In genomic region chr11:48079602-48080001, GRCh38 we compare ENCODE assay signal across 19 cellular contexts.
DNase-seq lines count a peak whose midpoint lies in the region; ATAC-seq lines count a peak whose summit lies in the region.
"Had no signal": no experiment of that assay in that cellular context is flagged by ENCODE, and none has a peak within 500 bp of the region (broad histone marks: within the 10 kb centered on the region; RNA-seq: fewer than 3 reads in every experiment).

No MANE protein-coding gene starts in this region.

- H3K4me1 ChIP-seq in CD4-positive, CD25-positive, alpha-beta regulatory T cell (ENCODE audit: control insufficient read depth, insufficient read depth, low read length, poor library complexity, severe bottlenecking) = peaks cover 27% of the 10 kb centered on the region
- peaks cover 72% of the 10 kb centered on the region for H3K4me1 ChIP-seq in Karpas-422 (ENCODE audit: low read length)
- peaks cover 11 to 15% of the 10 kb centered on the region in 2 donors for H3K4me1 ChIP-seq in neuronal stem cell (ENCODE audit: control insufficient read depth in 2 of 2, insufficient read depth in 1 of 2, low read depth in 1 of 2, low read length in 2 of 2)
- H3K4me1 ChIP-seq in GM23248 (ENCODE audit: insufficient read depth) = peaks cover 14% of the 10 kb centered on the region

- ATAC-seq in CD4-positive, CD25-positive, alpha-beta regulatory T cell (ENCODE audit: low read depth in 2 of 2) = no peak
- ATAC-seq in GM18868 (IDR thresholded peaks at IDR 0.05; ENCODE audit: unreplicated experiment) = no peak
- ATAC-seq: K562 had no signal

- peaks cover 36% of the 10 kb centered on the region for H3K36me3 Mint-ChIP-seq in CD4-positive, CD25-positive, alpha-beta regulatory T cell
- H3K36me3 Mint-ChIP-seq in immature natural killer cell = peaks cover 9 to 10% (median 9%) of the 10 kb centered on the region in 3 donors

- no peaks in the 10 kb centered on the region for H4K20me1 ChIP-seq in Karpas-422 (ENCODE audit: insufficient read depth, low read depth, low read length)
- H4K20me1 ChIP-seq in GM23248 (ENCODE audit: insufficient read depth) = no peaks in the 10 kb centered on the region

- H3F3A ChIP-seq in GM23248 (ENCODE audit: insufficient read depth) = peaks cover 23% of the 10 kb centered on the region

- H3K27ac ChIP-seq in CD4-positive, CD25-positive, alpha-beta regulatory T cell (ENCODE audit: insufficient read depth, low read length, poor library complexity, severe bottlenecking) = no peak overlapping the region
- peak overlapping the region; percentile 93 for H3K27ac ChIP-seq in Karpas-422 (ENCODE audit: low read length)
- H3K27ac ChIP-seq in neuronal stem cell (replicated peaks; ENCODE audit: low read length) = peak overlapping the region; percentile 1
- H3K27ac ChIP-seq in GM23248 = no peak overlapping the region
- H3K27ac ChIP-seq: SJSA1 had no signal

- H3K4ac ChIP-seq in neuronal stem cell (ENCODE audit: low read length) = no peak overlapping the region

- no peaks in the 10 kb centered on the region for H3K9me2 ChIP-seq in Karpas-422 (replicated peaks; ENCODE audit: insufficient read depth, low read length)
- H3K9me2 ChIP-seq in GM23248 (ENCODE audit: insufficient read depth) = no peaks in the 10 kb centered on the region

- no peak overlapping the region for H4K91ac ChIP-seq in neuronal stem cell (ENCODE audit: low read depth, low read length, poor library complexity)

- no peak overlapping the region for H3K23ac ChIP-seq in neuronal stem cell (ENCODE audit: low read depth, low read length, poor library complexity)

- H3K79me2 ChIP-seq in Karpas-422 (ENCODE audit: low read length) (peaks cover 98% of the 10 kb centered on the region), GM23248 (ENCODE audit: insufficient read depth) (peaks cover 71% of the 10 kb centered on the region)

- H3K27ac Mint-ChIP-seq in CD4-positive, CD25-positive, alpha-beta regulatory T cell = peak overlapping the region in 2 of 3 donors; percentile 78 to 86
- H3K27ac Mint-ChIP-seq in immature natural killer cell = peak overlapping the region; percentile 5 to 79 (median 49)
- H3K27ac Mint-ChIP-seq: activated CD4-positive, alpha-beta T cell treated with anti-CD3 and anti-CD28 coated beads, Interleukin-2, amount 10 ng/mL, durations not matched to agents 7 days and 5 days; activated naive CD8-positive, alpha-beta T cell; CD4-positive, alpha-beta T cell had no signal

- H3K9ac ChIP-seq in Karpas-422 (ENCODE audit: low read length) (no peak overlapping the region), neuronal stem cell (ENCODE audit: low read depth, low read length, poor library complexity) (no peak overlapping the region), GM23248 (no peak overlapping the region)

- peaks cover 18 to 75% (median 58%) of the 10 kb centered on the region in 4 donors for H3K4me1 Mint-ChIP-seq in CD4-positive, CD25-positive, alpha-beta regulatory T cell
- H3K4me1 Mint-ChIP-seq in immature natural killer cell = peaks cover 69 to 90% of the 10 kb centered on the region in 2 donors

- H3K4me2 ChIP-seq in Karpas-422 (ENCODE audit: low read depth, low read length, poor library complexity, severe bottlenecking) (no peak overlapping the region), neuronal stem cell (ENCODE audit: insufficient read depth, low read length, poor library complexity, severe bottlenecking) (no peak overlapping the region), GM23248 (ENCODE audit: unreplicated experiment) (no peak overlapping the region)

- H3K9me3 ChIP-seq in CD4-positive, CD25-positive, alpha-beta regulatory T cell (ENCODE audit: control insufficient read depth in 2 of 2, low read length in 2 of 2) = no peaks in the 10 kb centered on the region
- H3K9me3 ChIP-seq in Karpas-422 (ENCODE audit: low read length) (no peaks in the 10 kb centered on the region), neuronal stem cell (replicated peaks in 1 of 2; ENCODE audit: control insufficient read depth in 2 of 2, insufficient read depth in 1 of 2, low read depth in 1 of 2, low read length in 2 of 2) (no peaks in the 10 kb centered on the region), GM23248 (ENCODE audit: low read depth) (no peaks in the 10 kb centered on the region)
- H3K9me3 ChIP-seq: MG63, SJSA1 had no signal

- no peak overlapping the region for H4K8ac ChIP-seq in neuronal stem cell (ENCODE audit: low read depth, low read length)

- H3K27me3 ChIP-seq in CD4-positive, CD25-positive, alpha-beta regulatory T cell (ENCODE audit: control insufficient read depth, insufficient read depth, low read length) = no peaks in the 10 kb centered on the region
- H3K27me3 ChIP-seq in Karpas-422 (ENCODE audit: low read length) (no peaks in the 10 kb centered on the region), neuronal stem cell (ENCODE audit: control insufficient read depth in 3 of 3, insufficient read depth in 3 of 3, low read depth in 1 of 3, low read length in 3 of 3) (no peaks in the 10 kb centered on the region), GM23248 (replicated peaks; ENCODE audit: insufficient read depth) (no peaks in the 10 kb centered on the region)
- H3K27me3 ChIP-seq: MG63, SJSA1 had no signal

- no peak overlapping the region for H3K18ac ChIP-seq in neuronal stem cell (ENCODE audit: low read length)

- H2AK5ac ChIP-seq in neuronal stem cell (ENCODE audit: low read depth, low read length) = no peak overlapping the region

- no peak overlapping the region for H2BK12ac ChIP-seq in neuronal stem cell (ENCODE audit: low read length)

- peaks cover 5% of the 10 kb centered on the region for H3K79me1 ChIP-seq in neuronal stem cell (ENCODE audit: low read depth, low read length)

- H3K27me3 Mint-ChIP-seq in CD4-positive, CD25-positive, alpha-beta regulatory T cell = no peaks in the 10 kb centered on the region
- peaks cover 2 to 14% (median 4%) of the 10 kb centered on the region in 3 donors for H3K27me3 Mint-ChIP-seq in immature natural killer cell (ENCODE audit: low read depth in 3 of 3)
- H3K27me3 Mint-ChIP-seq: activated CD4-positive, alpha-beta T cell treated with anti-CD3 and anti-CD28 coated beads, Interleukin-2, amount 10 ng/mL, durations not matched to agents 7 days and 5 days; activated naive CD8-positive, alpha-beta T cell; CD4-positive, alpha-beta T cell had no signal

- no peak overlapping the region for H3K4me3 ChIP-seq in CD4-positive, CD25-positive, alpha-beta regulatory T cell (ENCODE audit: low read depth, low read length)
- H3K4me3 ChIP-seq in Karpas-422 (ENCODE audit: low read length) (no peak overlapping the region), neuronal stem cell (ENCODE audit: low read length in 2 of 2) (no peak overlapping the region), GM23248 (no peak overlapping the region)
- H3K4me3 ChIP-seq: K562, MG63, SJSA1, skin epidermis had no signal

- H2BK5ac ChIP-seq in neuronal stem cell (ENCODE audit: low read length) = no peak overlapping the region

- H3K36me3 ChIP-seq in CD4-positive, CD25-positive, alpha-beta regulatory T cell (ENCODE audit: control insufficient read depth, insufficient read depth, low read length) = peaks cover 8% of the 10 kb centered on the region
- H3K36me3 ChIP-seq in Karpas-422 (ENCODE audit: insufficient read depth, low read length) (peaks cover 64% of the 10 kb centered on the region), neuronal stem cell (replicated peaks in 1 of 2; ENCODE audit: control insufficient read depth in 2 of 2, insufficient read depth in 2 of 2, low read length in 2 of 2) (no peaks in the 10 kb centered on the region), GM23248 (ENCODE audit: low read depth) (no peaks in the 10 kb centered on the region)

- no peak overlapping the region for H2BK15ac ChIP-seq in neuronal stem cell (ENCODE audit: low read length)

- peak overlapping the region in 1 of 4 donors; percentile 48 for H3K4me3 Mint-ChIP-seq in CD4-positive, CD25-positive, alpha-beta regulatory T cell
- H3K4me3 Mint-ChIP-seq in immature natural killer cell = peak overlapping the region in 2 of 5 donors; percentile 24 to 26
- H3K4me3 Mint-ChIP-seq: activated CD4-positive, alpha-beta T cell treated with anti-CD3 and anti-CD28 coated beads, Interleukin-2, amount 10 ng/mL, durations not matched to agents 7 days and 5 days; activated naive CD8-positive, alpha-beta T cell; CD4-positive, alpha-beta T cell had no signal

- DNase-seq in CD4-positive, CD25-positive, alpha-beta regulatory T cell = no peak
- no peak for DNase-seq in Karpas-422
- DNase-seq in immature natural killer cell = no peak
- DNase-seq in neuronal stem cell (ENCODE audit: low spot score) = no peak
- DNase-seq in GM23248 = no peak
- no peak for DNase-seq in NCI-H2081 (lab: John Stamatoyannopoulos, UW)
- DNase-seq in kidney tubule cell (ENCODE audit: low spot score) = no peak
- DNase-seq: activated CD4-positive, alpha-beta T cell treated with anti-CD3 and anti-CD28 coated beads, Interleukin-2, amount 10 ng/mL, durations not matched to agents 7 days and 5 days; CD4-positive, alpha-beta T cell; DMS 273 treated with DMSO at 0.1 percent for 48 hours; MG63; NCI-H146; NCI-H2171; NCI-H526 had no signal

- in situ Hi-C loops in GM23248 (cut with MboI) = no loop called here

- H3K14ac ChIP-seq in neuronal stem cell (ENCODE audit: low read length) = no peak overlapping the region

- no CpG with 5 or more reads among the region's 6 CpGs for WGBS in neuronal stem cell (ENCODE audit: extremely low coverage in 2 of 2, insufficient read length in 2 of 2, insufficient replicate concordance in 1 of 2), 2 donors
- WGBS in GM23248 (ENCODE audit: low coverage in 1 of 2, low lambda C conversion rate in 2 of 2, missing lambda C conversion rate in 2 of 2), 2 experiments = 92% methylated on average over 6 of the region's 6 CpGs

- no peak overlapping the region for H2AFZ ChIP-seq in Karpas-422 (ENCODE audit: low read length)
- peak overlapping the region; percentile 47 for H2AFZ ChIP-seq in neuronal stem cell (ENCODE audit: low read length)
- H2AFZ ChIP-seq in GM23248 = no peak overlapping the region

- no peak overlapping the region for H2BK120ac ChIP-seq in neuronal stem cell (ENCODE audit: low read depth, low read length)

- H3K9me3 Mint-ChIP-seq in CD4-positive, CD25-positive, alpha-beta regulatory T cell = no peaks in the 10 kb centered on the region
- H3K9me3 Mint-ChIP-seq in immature natural killer cell = no peaks in the 10 kb centered on the region
- H3K9me3 Mint-ChIP-seq: CD4-positive, alpha-beta T cell had no signal

Comparison
In these comparisons a context has a peak if more than half of its experiments do, and no peak if none do; other contexts are left out.
1. H3K27ac ChIP-seq: peak in Karpas-422 (single experiment) and neuronal stem cell (single experiment); none in CD4-positive, CD25-positive, alpha-beta regulatory T cell (single experiment) and GM23248 (single experiment).